In genomic region chr7:46776790-46777189, GRCh38 we compare ENCODE assay signal across 9 cellular contexts.
A peak's percentile ranks its signal among the peaks of the same experiment; 100 is the strongest.
DNase-seq lines count a peak whose midpoint lies in the region; TF ChIP-seq lines count a peak whose summit lies in the region.
"Had no signal": no experiment of that assay in that cellular context is flagged by ENCODE, and none has a peak within 500 bp of the region (broad histone marks: within the 10 kb centered on the region; RNA-seq: fewer than 3 reads in every experiment).

No MANE protein-coding gene starts in this region.

- H3K79me2 ChIP-seq in Loucy (ENCODE audit: insufficient read depth, low read length): no peaks in the 10 kb centered on the region

- H3K4me1 ChIP-seq in Loucy (ENCODE audit: insufficient read depth, low read length, poor library complexity, severe bottlenecking): no peaks in the 10 kb centered on the region

- TF ChIP-seq CTCF in GM10266 (IDR thresholded peaks at IDR 0.05; ENCODE audit: control insufficient read depth, insufficient read depth, low read depth, missing control alignments): peak; percentile 33
- TF ChIP-seq CTCF in Loucy (conservative IDR thresholded peaks at IDR 0.05; ENCODE audit: low read length): peak; percentile 30
- TF ChIP-seq CTCF in cardiac fibroblast (IDR thresholded peaks at IDR 0.05; ENCODE audit: low read depth, low read length): peak; percentile 59
- TF ChIP-seq CTCF in neural crest cell (conservative IDR thresholded peaks at IDR 0.05): peak; percentile 56

- no peak overlapping the region for H2AFZ ChIP-seq in Loucy (ENCODE audit: low read length)

- H3K9me2 ChIP-seq in Loucy (replicated peaks; ENCODE audit: low read depth, low read length): no peaks in the 10 kb centered on the region

- no peaks in the 10 kb centered on the region for H3F3A ChIP-seq in Loucy (ENCODE audit: low read depth)

- H3K36me3 ChIP-seq in Loucy (ENCODE audit: insufficient read depth, low read length): no peaks in the 10 kb centered on the region

- no peaks in the 10 kb centered on the region for H3K9me3 ChIP-seq in Loucy (ENCODE audit: insufficient read depth, low read depth, low read length)

- peaks cover 13% of the 10 kb centered on the region for H3K36me3 Mint-ChIP-seq in neural crest cell (ENCODE audit: low read depth)
- H3K36me3 Mint-ChIP-seq in T-helper 2 cell treated with Interferon-gamma antibody and Interleukin-4, amounts not matched to agents 5 μg/mL and 100 μg/mL, for 36 hours (ENCODE audit: low read depth): no peaks in the 10 kb centered on the region
- H3K36me3 Mint-ChIP-seq: memory B cell had no signal

- H3K27me3 ChIP-seq in Loucy (ENCODE audit: insufficient read depth, low read length, poor library complexity, severe bottlenecking): no peaks in the 10 kb centered on the region

- no peaks in the 10 kb centered on the region for H3K27me3 Mint-ChIP-seq in neural crest cell (ENCODE audit: low read depth)
- no peaks in the 10 kb centered on the region for H3K27me3 Mint-ChIP-seq in T-helper 2 cell treated with Interferon-gamma antibody and Interleukin-4, amounts not matched to agents 5 μg/mL and 100 μg/mL, for 36 hours (ENCODE audit: low read depth)
- H3K27me3 Mint-ChIP-seq: memory B cell had no signal

- H3K9me3 Mint-ChIP-seq in neural crest cell: peaks cover 16% of the 10 kb centered on the region
- peaks cover 25% of the 10 kb centered on the region for H3K9me3 Mint-ChIP-seq in T-helper 2 cell treated with Interferon-gamma antibody and Interleukin-4, amounts not matched to agents 5 μg/mL and 100 μg/mL, for 36 hours

- H3K4me3 ChIP-seq in Loucy (ENCODE audit: low read length, poor library complexity, severe bottlenecking): no peak overlapping the region
- H3K4me3 ChIP-seq in cardiac fibroblast (replicated peaks in 1 of 2; ENCODE audit: low read depth in 2 of 2, low read length in 2 of 2): no peak overlapping the region

- no peak overlapping the region for H3K4me2 ChIP-seq in Loucy (ENCODE audit: low read depth, low read length, poor library complexity, severe bottlenecking)

- DNase-seq in GM10266 (ENCODE audit: extremely low spot score) (no peak), cardiac fibroblast (ENCODE audit: low read depth in 2 of 2) (peak; percentile 64 to 66), neural crest cell (ENCODE audit: low read depth, low spot score) (no peak), NCI-H446 treated with DMSO at 0.1 percent for 48 hours (lab: John Stamatoyannopoulos, UW) (no peak), HUDEP-2 (lab: John Stamatoyannopoulos, UW; ENCODE audit: unreplicated experiment in 76 of 76) (no peak)
- no peak for DNase-seq in T-helper 2 cell treated with Interferon-gamma antibody and Interleukin-4, amounts not matched to agents 5 μg/mL and 100 μg/mL, for 36 hours (ENCODE audit: low spot score)
- DNase-seq: cerebellar nuclear complex had no signal

- no peaks in the 10 kb centered on the region for H4K20me1 ChIP-seq in Loucy (ENCODE audit: insufficient read depth, low read length, poor library complexity, severe bottlenecking)

- H3K4me3 Mint-ChIP-seq in neural crest cell: no peak overlapping the region
- no peak overlapping the region for H3K4me3 Mint-ChIP-seq in T-helper 2 cell treated with Interferon-gamma antibody and Interleukin-4, amounts not matched to agents 5 μg/mL and 100 μg/mL, for 36 hours
- H3K4me3 Mint-ChIP-seq: memory B cell had no signal

- no peak overlapping the region for H3K9ac ChIP-seq in Loucy (ENCODE audit: low read depth, low read length, poor library complexity, severe bottlenecking)

- no peak overlapping the region for H3K27ac Mint-ChIP-seq in neural crest cell (ENCODE audit: unreplicated experiment)
- no peak overlapping the region for H3K27ac Mint-ChIP-seq in T-helper 2 cell treated with Interferon-gamma antibody and Interleukin-4, amounts not matched to agents 5 μg/mL and 100 μg/mL, for 36 hours
- H3K27ac Mint-ChIP-seq: memory B cell had no signal

- H3K4me1 Mint-ChIP-seq in neural crest cell: peaks cover 18% of the 10 kb centered on the region
- H3K4me1 Mint-ChIP-seq in T-helper 2 cell treated with Interferon-gamma antibody and Interleukin-4, amounts not matched to agents 5 μg/mL and 100 μg/mL, for 36 hours (ENCODE audit: low read depth): no peaks in the 10 kb centered on the region
- H3K4me1 Mint-ChIP-seq: memory B cell had no signal

Comparison
In these comparisons a context has a peak if more than half of its experiments do, and no peak if none do; other contexts are left out.
1. DNase-seq: peak in cardiac fibroblast (2 of 2); none in GM10266 (single experiment), neural crest cell (single experiment), NCI-H446 treated with DMSO at 0.1 percent for 48 hours (single experiment), HUDEP-2 (0 of 76) and T-helper 2 cell treated with Interferon-gamma antibody and Interleukin-4, amounts not matched to agents 5 μg/mL and 100 μg/mL, for 36 hours (single experiment).
2. Peak in every context shown above with its lines, with median percentiles within 50 percentile points of each other: CTCF ChIP-seq.